ENCODE assay signal across 31 cellular contexts in the genomic region with DNA sequence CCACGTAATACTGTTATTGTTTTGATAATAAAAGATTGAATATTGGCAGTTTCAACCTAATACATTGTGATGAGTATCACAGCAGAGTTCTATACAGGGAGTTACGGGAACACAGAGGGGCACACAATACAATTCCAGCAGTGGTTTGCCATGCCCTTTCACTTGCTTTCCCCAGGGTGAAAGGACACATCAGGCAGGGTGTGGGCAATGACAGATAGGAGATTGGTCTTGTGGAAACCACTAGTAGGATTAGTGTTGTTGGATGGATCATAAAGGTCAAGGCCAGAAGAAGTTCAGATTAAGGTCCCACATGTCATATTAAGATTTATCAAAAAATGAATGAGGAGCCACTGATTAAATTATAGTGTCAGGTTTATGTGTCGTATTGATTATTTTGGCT. TPM values are rescaled to one million over a fixed set of nuclear protein-coding genes. Genes with fewer than 3 reads are reported as not detected.
A peak's percentile ranks its signal among the peaks of the same experiment; 100 is the strongest.
DNase-seq lines count a peak whose midpoint lies in the region; ATAC-seq and TF ChIP-seq lines count a peak whose summit lies in the region.
"Had no signal": no experiment of that assay in that cellular context is flagged by ENCODE, and none has a peak within 500 bp of the region (broad histone marks: within the 10 kb centered on the region; RNA-seq: fewer than 3 reads in every experiment).

No MANE protein-coding gene starts in this region.

- H3K27ac ChIP-seq in CD4-positive, CD25-positive, alpha-beta regulatory T cell (ENCODE audit: insufficient read depth, low read length, poor library complexity, severe bottlenecking), result no peak overlapping the region
- no peak overlapping the region for H3K27ac ChIP-seq in CD8-positive, alpha-beta memory T cell (ENCODE audit: low read depth, low read length)
- peak overlapping the region; percentile 48 for H3K27ac ChIP-seq in neutrophil
- H3K27ac ChIP-seq: BLaER1, tibial artery had no signal

- no peaks in the 10 kb centered on the region for H3K27me3 Mint-ChIP-seq in CD4-positive, CD25-positive, alpha-beta regulatory T cell
- no peaks in the 10 kb centered on the region for H3K27me3 Mint-ChIP-seq in CD8-positive, alpha-beta memory T cell
- H3K27me3 Mint-ChIP-seq in central memory CD8-positive, alpha-beta T cell, result no peaks in the 10 kb centered on the region

- H3K4me3 ChIP-seq in CD4-positive, CD25-positive, alpha-beta regulatory T cell (ENCODE audit: low read depth, low read length), result no peak overlapping the region
- H3K4me3 ChIP-seq in CD8-positive, alpha-beta memory T cell (ENCODE audit: low read length), result no peak overlapping the region
- no peak overlapping the region for H3K4me3 ChIP-seq in neutrophil (ENCODE audit: low read depth in 1 of 2, low read length in 1 of 2)
- H3K4me3 ChIP-seq: BLaER1, tibial artery had no signal

- ATAC-seq in CD4-positive, CD25-positive, alpha-beta regulatory T cell (ENCODE audit: low read depth in 2 of 2), result no peak
- ATAC-seq in central memory CD8-positive, alpha-beta T cell (replicated peaks; ENCODE audit: extremely low read depth, poor library complexity, severe bottlenecking), result no peak
- ATAC-seq in omental fat pad (ENCODE audit: low FRiP score) (no peak), HG02610 (IDR thresholded peaks at IDR 0.05; ENCODE audit: unreplicated experiment) (no peak)
- ATAC-seq: activated CD4-positive, CD25-positive, alpha-beta regulatory T cell treated with anti-CD3 and anti-CD28 coated beads, Interleukin-2, amount 50 U/mL, for 24 hours; esophagus mucosa; left ventricle myocardium superior; Panc1; right cardiac atrium; SK-N-SH treated with all-trans-retinoic acid at 6 μM for 48 hours had no signal

- no peak for TF ChIP-seq CTCF in neutrophil (IDR thresholded peaks at IDR 0.05)
- TF ChIP-seq CTCF in omental fat pad (IDR thresholded peaks at IDR 0.05), result no peak

- H3K4me1 Mint-ChIP-seq in CD4-positive, CD25-positive, alpha-beta regulatory T cell, result peaks cover 26 to 46% (median 39%) of the 10 kb centered on the region in 4 donors
- peaks cover 44 to 54% (median 47%) of the 10 kb centered on the region in 3 donors for H3K4me1 Mint-ChIP-seq in CD8-positive, alpha-beta memory T cell
- peaks cover 44% of the 10 kb centered on the region for H3K4me1 Mint-ChIP-seq in central memory CD8-positive, alpha-beta T cell
- H3K4me1 Mint-ChIP-seq: endodermal cell had no signal

- POLR2A ChIA-PET in CD8-positive, alpha-beta memory T cell (lab: Charles Lee), result no interaction called here

- H3K27me3 ChIP-seq in CD4-positive, CD25-positive, alpha-beta regulatory T cell (ENCODE audit: control insufficient read depth, insufficient read depth, low read length), result no peaks in the 10 kb centered on the region
- H3K27me3 ChIP-seq in CD8-positive, alpha-beta memory T cell (ENCODE audit: insufficient read depth, low read length, poor library complexity, severe bottlenecking), result no peaks in the 10 kb centered on the region
- no peaks in the 10 kb centered on the region for H3K27me3 ChIP-seq in neutrophil
- H3K27me3 ChIP-seq: BLaER1, tibial artery had no signal

- CTCF ChIA-PET in CD8-positive, alpha-beta memory T cell (lab: Charles Lee), result interaction anchor here (2.3 kb wide), 1 partner anchor 8 kb away, joined by 9 read pairs; a partner anchor contains a TSS

- H3K36me3 ChIP-seq in CD4-positive, CD25-positive, alpha-beta regulatory T cell (ENCODE audit: control insufficient read depth, insufficient read depth, low read length), result peaks cover 13% of the 10 kb centered on the region
- H3K36me3 ChIP-seq in CD8-positive, alpha-beta memory T cell (ENCODE audit: insufficient read depth, low read length), result peaks cover 8% of the 10 kb centered on the region
- peaks cover 65% of the 10 kb centered on the region for H3K36me3 ChIP-seq in neutrophil

- peaks cover 0 to 7% (median 0%) of the 10 kb centered on the region in 7 donors for H3K9me3 Mint-ChIP-seq in CD4-positive, CD25-positive, alpha-beta regulatory T cell
- no peaks in the 10 kb centered on the region for H3K9me3 Mint-ChIP-seq in CD8-positive, alpha-beta memory T cell
- H3K9me3 Mint-ChIP-seq in central memory CD8-positive, alpha-beta T cell, result no peaks in the 10 kb centered on the region

- no peaks in the 10 kb centered on the region for H3K9me3 ChIP-seq in CD4-positive, CD25-positive, alpha-beta regulatory T cell (ENCODE audit: control insufficient read depth in 2 of 2, low read length in 2 of 2)
- H3K9me3 ChIP-seq in CD8-positive, alpha-beta memory T cell (ENCODE audit: low read length), result no peaks in the 10 kb centered on the region
- no peaks in the 10 kb centered on the region for H3K9me3 ChIP-seq in neutrophil
- H3K9me3 ChIP-seq: tibial artery had no signal

- DNase-seq in CD4-positive, CD25-positive, alpha-beta regulatory T cell, result no peak
- DNase-seq in CD8-positive, alpha-beta memory T cell, result no peak
- no peak for DNase-seq in central memory CD8-positive, alpha-beta T cell (ENCODE audit: low spot score in 2 of 2)
- no peak for DNase-seq in omental fat pad (ENCODE audit: low spot score)
- DNase-seq in activated CD4-positive, alpha-beta T cell treated with anti-CD3 and anti-CD28 coated beads for 1 hour, result no peak
- DNase-seq: activated CD4-positive, alpha-beta T cell treated with anti-CD3 and anti-CD28 coated beads, Interleukin-2, amount 50 U/mL, for 48 hours; activated CD8-positive, alpha-beta memory T cell treated with anti-CD3 and anti-CD28 coated beads, Interleukin-2, amount 50 U/mL, for 4 hours; Calu3; caudate nucleus; DMS79 treated with DMSO at 0.1 percent for 48 hours; endodermal cell; GDM1; HCEC 1CT; head of caudate nucleus; left ventricle myocardium superior; NCI-H146; NCI-H2107; NCI-H446 treated with DMSO at 0.1 percent for 48 hours; NCI-H774; right cardiac atrium; Right ventricle myocardium superior; stimulated activated CD8-positive, alpha-beta memory T cell treated with anti-CD3 and anti-CD28 coated beads, Interleukin-4, amount 100 ng/mL, for 48 hours; T-helper 2 cell; tibial artery had no signal

- peaks cover 33% of the 10 kb centered on the region for H3K36me3 Mint-ChIP-seq in CD4-positive, CD25-positive, alpha-beta regulatory T cell
- peaks cover 4 to 47% (median 15%) of the 10 kb centered on the region in 3 donors for H3K36me3 Mint-ChIP-seq in CD8-positive, alpha-beta memory T cell
- H3K36me3 Mint-ChIP-seq in central memory CD8-positive, alpha-beta T cell (ENCODE audit: insufficient read depth), result peaks cover 19% of the 10 kb centered on the region

- no peak overlapping the region for H3K4me3 Mint-ChIP-seq in CD4-positive, CD25-positive, alpha-beta regulatory T cell
- H3K4me3 Mint-ChIP-seq in CD8-positive, alpha-beta memory T cell, result no peak overlapping the region
- no peak overlapping the region for H3K4me3 Mint-ChIP-seq in central memory CD8-positive, alpha-beta T cell
- H3K4me3 Mint-ChIP-seq: endodermal cell had no signal

- peaks cover 9% of the 10 kb centered on the region for H3K4me1 ChIP-seq in CD4-positive, CD25-positive, alpha-beta regulatory T cell (ENCODE audit: control insufficient read depth, insufficient read depth, low read length, poor library complexity, severe bottlenecking)
- peaks cover 10% of the 10 kb centered on the region for H3K4me1 ChIP-seq in CD8-positive, alpha-beta memory T cell (ENCODE audit: insufficient read depth, low read length)
- peaks cover 36 to 55% of the 10 kb centered on the region in 2 experiments for H3K4me1 ChIP-seq in neutrophil (ENCODE audit: control insufficient read depth in 1 of 2, insufficient read depth in 1 of 2, low read depth in 1 of 2, low read length in 1 of 2)
- H3K4me1 ChIP-seq: BLaER1, tibial artery had no signal

- H3K27ac Mint-ChIP-seq in CD4-positive, CD25-positive, alpha-beta regulatory T cell, result peak overlapping the region; percentile 21 to 81 (median 28)
- peak overlapping the region in 6 of 8 donors; percentile 7 to 87 (median 32) for H3K27ac Mint-ChIP-seq in CD8-positive, alpha-beta memory T cell
- peak overlapping the region; percentile 2 for H3K27ac Mint-ChIP-seq in central memory CD8-positive, alpha-beta T cell (ENCODE audit: low read depth)
- H3K27ac Mint-ChIP-seq: endodermal cell had no signal

RNA-seq across cellular contexts. Expression of a gene that starts 8.1 kb away (rescaled TPM):
- 41.0 TPM for total RNA-seq in CD4-positive, CD25-positive, alpha-beta regulatory T cell
- polyA plus RNA-seq in CD4-positive, CD25-positive, alpha-beta regulatory T cell, result 100 to 1,000 TPM in 3 of 4 donors, 10 to 100 TPM in 1; 93.7 to 139 (median 104) TPM
- total RNA-seq in CD8-positive, alpha-beta memory T cell, result 10 to 100 TPM; 26.7 to 27.0 TPM
- 89.0 TPM for polyA plus RNA-seq in CD8-positive, alpha-beta memory T cell
- 100 to 1,000 TPM in 1 of 4 donors, 10 to 100 TPM in 3; 87.6 to 171 (median 97.9) TPM for total RNA-seq in omental fat pad

RNA-seq across cellular contexts. Expression of a gene that starts 39.4 kb away (rescaled TPM):
- 12.5 TPM for total RNA-seq in CD4-positive, CD25-positive, alpha-beta regulatory T cell
- polyA plus RNA-seq in CD4-positive, CD25-positive, alpha-beta regulatory T cell, result 10 to 100 TPM; 16.8 to 23.1 (median 21.0) TPM
- 10 to 100 TPM; 16.0 to 18.1 TPM for total RNA-seq in CD8-positive, alpha-beta memory T cell
- polyA plus RNA-seq in CD8-positive, alpha-beta memory T cell, result 25.2 TPM
- total RNA-seq in omental fat pad, result 10 to 100 TPM; 14.4 to 27.5 (median 25.9) TPM
